Comparison of ENCODE assay signal across 8 cellular contexts in the genomic region with DNA sequence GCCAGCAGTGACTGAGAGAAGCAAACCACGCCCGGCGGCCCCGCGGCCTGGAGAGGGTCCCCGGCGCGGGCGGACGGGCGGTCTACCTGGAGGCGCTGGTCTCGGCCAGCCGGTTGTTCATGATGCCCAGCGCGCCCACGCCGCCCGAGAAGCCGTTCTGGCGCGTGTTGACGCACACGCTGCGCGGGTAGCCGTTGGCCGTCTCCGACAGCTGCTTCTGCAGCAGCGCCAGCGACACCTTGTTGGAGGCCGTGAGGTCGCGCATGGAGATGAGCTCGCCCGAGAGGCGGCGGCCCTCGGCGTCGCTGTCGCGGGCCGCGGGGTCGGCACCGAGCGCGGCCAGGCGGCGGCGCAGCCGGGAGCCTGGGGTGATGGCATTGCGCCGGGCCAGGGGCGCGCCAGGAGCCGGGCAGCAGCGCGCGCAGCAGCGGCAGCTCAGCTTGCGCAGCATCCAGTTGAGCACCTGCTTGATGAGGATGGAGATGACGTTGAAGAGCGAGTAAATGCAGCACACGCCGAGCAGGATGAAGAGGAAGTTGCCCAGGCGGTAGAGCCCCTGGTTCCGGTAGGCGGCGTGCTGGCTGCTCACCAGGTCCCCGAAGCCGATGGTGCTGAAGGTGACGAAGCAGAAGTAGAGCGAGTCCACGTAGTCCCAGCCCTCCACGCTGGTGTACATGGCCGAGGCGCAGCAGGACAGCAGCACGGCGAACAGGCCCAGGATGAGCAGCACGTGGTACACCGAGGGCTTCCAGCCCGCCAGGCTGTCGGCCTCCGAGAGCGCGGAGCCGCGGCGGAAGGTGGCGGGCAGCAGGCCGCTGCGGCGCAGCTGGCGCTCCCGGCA.
DNase-seq lines count a peak whose midpoint lies in the region; ATAC-seq and TF ChIP-seq lines count a peak whose summit lies in the region.

No MANE protein-coding gene starts in this region.

- no peaks in the 10 kb centered on the region for H3K27me3 ChIP-seq in effector memory CD4-positive, alpha-beta T cell (replicated peaks; ENCODE audit: control insufficient read depth, insufficient read depth, low read length, poor library complexity, severe bottlenecking)
- H3K27me3 ChIP-seq in muscle layer of duodenum (ENCODE audit: low read depth, low read length) = peaks cover 12% of the 10 kb centered on the region

- H3K4me1 ChIP-seq in effector memory CD4-positive, alpha-beta T cell (ENCODE audit: control insufficient read depth, insufficient read depth, low read length, poor library complexity, severe bottlenecking) = peaks cover 6% of the 10 kb centered on the region
- H3K4me1 ChIP-seq in muscle layer of duodenum (ENCODE audit: control insufficient read depth in 1 of 2, insufficient read depth in 2 of 2, low read length in 2 of 2) = peaks cover 0 to 16% of the 10 kb centered on the region in 2 donors

- H3K9me3 ChIP-seq in effector memory CD4-positive, alpha-beta T cell (ENCODE audit: control insufficient read depth, low read length) = no peaks in the 10 kb centered on the region
- H3K9me3 ChIP-seq in muscle layer of duodenum (ENCODE audit: control insufficient read depth in 1 of 2, low read length in 2 of 2) = no peaks in the 10 kb centered on the region

- no peaks in the 10 kb centered on the region for H3K36me3 ChIP-seq in effector memory CD4-positive, alpha-beta T cell (ENCODE audit: control insufficient read depth, insufficient read depth, low read length)
- no peaks in the 10 kb centered on the region for H3K36me3 ChIP-seq in muscle layer of duodenum (ENCODE audit: control insufficient read depth in 1 of 2, insufficient read depth in 2 of 2, low read length in 2 of 2)

- no peak overlapping the region for H3K27ac ChIP-seq in effector memory CD4-positive, alpha-beta T cell (ENCODE audit: insufficient read depth, low read length, poor library complexity, severe bottlenecking)
- no peak overlapping the region for H3K27ac ChIP-seq in muscle layer of duodenum (ENCODE audit: low read length)

- DNase-seq in AG08395 (ENCODE audit: low spot score) (peak; percentile 48), NCI-H524 treated with DMSO at 0.1 percent for 48 hours (lab: John Stamatoyannopoulos, UW) (peak; percentile 44)
- peak; percentile 34 to 45 for DNase-seq in activated CD8-positive, alpha-beta memory T cell treated with anti-CD3 and anti-CD28 coated beads for 1 hour (ENCODE audit: extremely low read depth in 1 of 2, low read depth in 1 of 2)
- DNase-seq in effector memory CD4-positive, alpha-beta T cell = peak; percentile 19 to 49 (median 47)
- peak; percentile 33 to 78 (median 60) for DNase-seq in stimulated activated naive CD4-positive, alpha-beta T cell (lab: John Stamatoyannopoulos, UW)

- peak; percentile 66 for ATAC-seq in HG03196 (IDR thresholded peaks at IDR 0.05; ENCODE audit: unreplicated experiment)

- in situ Hi-C loops in GM18951 (cut with MboI; ENCODE audit: low sequenced_read_pairs, unreplicated experiment) = no loop called here

- peak; percentile 37 for TF ChIP-seq POLR2A in GM18951 (IDR thresholded peaks at IDR 0.05; ENCODE audit: extremely low read depth, insufficient read depth, insufficient read length)

- H3K4me3 ChIP-seq in effector memory CD4-positive, alpha-beta T cell (ENCODE audit: insufficient read depth, low read depth, low read length, poor library complexity, severe bottlenecking) = peak overlapping the region; percentile 67
- peak overlapping the region; percentile 59 to 68 for H3K4me3 ChIP-seq in muscle layer of duodenum (ENCODE audit: low read depth in 1 of 2, low read length in 2 of 2)
